ENCODE assay signal across 25 cellular contexts in the genomic region with DNA sequence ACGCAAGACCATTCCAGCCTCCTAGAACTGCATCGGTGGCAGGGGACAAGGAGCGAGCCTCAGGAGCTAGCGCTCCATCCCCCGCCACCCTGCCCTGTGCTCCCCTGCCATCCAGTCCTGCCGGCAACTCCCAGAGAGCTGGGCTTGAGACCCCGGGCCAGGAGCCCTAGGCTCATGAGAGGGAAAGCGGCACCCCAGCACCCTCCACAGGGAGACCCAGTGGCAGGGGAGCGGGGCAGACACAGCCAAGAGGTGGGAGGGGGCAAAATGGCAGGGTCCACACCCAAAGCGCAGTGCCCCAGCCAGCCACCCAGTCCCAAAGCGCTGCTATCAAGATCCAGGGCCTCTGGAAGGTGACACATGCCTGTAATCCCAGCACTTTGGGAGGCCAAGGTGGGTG.
"Had no signal": no experiment of that assay in that cellular context is flagged by ENCODE, and none has a peak within 500 bp of the region (broad histone marks: within the 10 kb centered on the region; RNA-seq: fewer than 3 reads in every experiment).

No MANE protein-coding gene starts in this region.

- ATAC-seq: activated CD8-positive, alpha-beta memory T cell treated with anti-CD3 and anti-CD28 coated beads, Interleukin-2, amount 10 ng/mL, durations not matched to agents 7 days and 5 days; activated CD8-positive, alpha-beta T cell treated with anti-CD3 and anti-CD28 coated beads for 36 hours; activated naive CD8-positive, alpha-beta T cell treated with anti-CD3 and anti-CD28 coated beads, Interleukin-2, amount 50 U/mL, for 24 hours; body of pancreas; left lung; SK-N-SH treated with all-trans-retinoic acid at 6 μM for 48 hours; stimulated activated naive CD8-positive, alpha-beta T cell treated with anti-CD3 and anti-CD28 coated beads, Interleukin-15, amount 100 ng/mL, for 72 hours; T-cell had no signal

- DNase-seq: activated CD4-positive, alpha-beta T cell treated with anti-CD3 and anti-CD28 coated beads, Interleukin-2, amount 10 ng/mL, durations not matched to agents 7 days and 5 days; activated CD4-positive, CD25-positive, alpha-beta regulatory T cell treated with anti-CD3 and anti-CD28 coated beads, Interleukin-2, amount 50 U/mL, for 72 hours; activated CD8-positive, alpha-beta memory T cell treated with anti-CD3 and anti-CD28 coated beads, Interleukin-2, amount 10 ng/mL, durations not matched to agents 7 days and 5 days; activated CD8-positive, alpha-beta T cell treated with anti-CD3 and anti-CD28 coated beads for 36 hours; activated effector memory CD4-positive, alpha-beta T cell treated with anti-CD3 and anti-CD28 coated beads, Interleukin-2, amount 50 U/mL, for 16 hours; activated naive CD4-positive, alpha-beta T cell treated with anti-CD3 and anti-CD28 coated beads, Interleukin-2, amount 10 ng/mL, durations not matched to agents 7 days and 5 days; activated naive CD8-positive, alpha-beta T cell treated with anti-CD3 and anti-CD28 coated beads, Interleukin-2, amount 50 U/mL, for 24 hours; activated T-cell treated with anti-CD3 and anti-CD28 coated beads for 4 hours; body of pancreas; effector CD4-positive, alpha-beta T cell; kidney glomerular epithelial cell; left lung; nucleus accumbens; retina; sigmoid colon; stimulated activated CD4-positive, alpha-beta T cell treated with anti-CD3 and anti-CD28 coated beads, Interleukin-12 subunit alpha, Interleukin-12 subunit beta, amount 100 ng/mL, for 4 hours; stimulated activated CD4-positive, alpha-beta T cell treated with anti-CD3 and anti-CD28 coated beads, Interleukin-4, amount 100 ng/mL, for 4 hours; stimulated activated naive CD8-positive, alpha-beta T cell treated with anti-CD3 and anti-CD28 coated beads, Interleukin-15, amount 100 ng/mL, for 72 hours; T-cell; WERI-Rb-1 had no signal

- H3K9me3 ChIP-seq: body of pancreas, left lung, sigmoid colon had no signal

- H3K27me3 Mint-ChIP-seq: activated CD4-positive, alpha-beta T cell treated with anti-CD3 and anti-CD28 coated beads, Interleukin-2, amount 10 ng/mL, durations not matched to agents 7 days and 5 days; activated CD8-positive, alpha-beta memory T cell treated with anti-CD3 and anti-CD28 coated beads, Interleukin-2, amount 10 ng/mL, durations not matched to agents 7 days and 5 days; activated CD8-positive, alpha-beta T cell treated with anti-CD3 and anti-CD28 coated beads for 36 hours; activated naive CD4-positive, alpha-beta T cell treated with anti-CD3 and anti-CD28 coated beads, Interleukin-2, amount 10 ng/mL, durations not matched to agents 7 days and 5 days; activated naive CD8-positive, alpha-beta T cell treated with anti-CD3 and anti-CD28 coated beads, Interleukin-2, amount 50 U/mL, for 24 hours; stimulated activated naive CD8-positive, alpha-beta T cell treated with anti-CD3 and anti-CD28 coated beads, Interleukin-15, amount 100 ng/mL, for 72 hours; T-cell; type B pancreatic cell had no signal

- H3K27me3 ChIP-seq: body of pancreas, left lung, sigmoid colon had no signal

- H3K4me3 ChIP-seq: body of pancreas, left lung, sigmoid colon had no signal

- H3K27ac Mint-ChIP-seq: activated CD4-positive, alpha-beta T cell treated with anti-CD3 and anti-CD28 coated beads, Interleukin-2, amount 10 ng/mL, durations not matched to agents 7 days and 5 days; activated CD8-positive, alpha-beta memory T cell treated with anti-CD3 and anti-CD28 coated beads, Interleukin-2, amount 10 ng/mL, durations not matched to agents 7 days and 5 days; activated CD8-positive, alpha-beta T cell treated with anti-CD3 and anti-CD28 coated beads for 36 hours; activated naive CD4-positive, alpha-beta T cell treated with anti-CD3 and anti-CD28 coated beads, Interleukin-2, amount 10 ng/mL, durations not matched to agents 7 days and 5 days; activated naive CD8-positive, alpha-beta T cell treated with anti-CD3 and anti-CD28 coated beads, Interleukin-2, amount 50 U/mL, for 24 hours; T-cell; T-helper 2 cell treated with Interferon-gamma antibody and Interleukin-4, amounts not matched to agents 5 μg/mL and 100 μg/mL, for 36 hours had no signal

- H3K4me1 ChIP-seq: body of pancreas, left lung, sigmoid colon had no signal

- H3K4me1 Mint-ChIP-seq: activated CD4-positive, alpha-beta T cell treated with anti-CD3 and anti-CD28 coated beads, Interleukin-2, amount 10 ng/mL, durations not matched to agents 7 days and 5 days; activated CD8-positive, alpha-beta memory T cell treated with anti-CD3 and anti-CD28 coated beads, Interleukin-2, amount 10 ng/mL, durations not matched to agents 7 days and 5 days; activated naive CD4-positive, alpha-beta T cell treated with anti-CD3 and anti-CD28 coated beads, Interleukin-2, amount 10 ng/mL, durations not matched to agents 7 days and 5 days; activated naive CD8-positive, alpha-beta T cell treated with anti-CD3 and anti-CD28 coated beads, Interleukin-2, amount 50 U/mL, for 24 hours; stimulated activated naive CD8-positive, alpha-beta T cell treated with anti-CD3 and anti-CD28 coated beads, Interleukin-15, amount 100 ng/mL, for 72 hours had no signal

- H3K27ac ChIP-seq: body of pancreas, left lung, sigmoid colon, WERI-Rb-1 had no signal

- H3K4me3 Mint-ChIP-seq: activated CD4-positive, alpha-beta T cell treated with anti-CD3 and anti-CD28 coated beads, Interleukin-2, amount 10 ng/mL, durations not matched to agents 7 days and 5 days; activated CD8-positive, alpha-beta memory T cell treated with anti-CD3 and anti-CD28 coated beads, Interleukin-2, amount 10 ng/mL, durations not matched to agents 7 days and 5 days; activated CD8-positive, alpha-beta T cell treated with anti-CD3 and anti-CD28 coated beads for 36 hours; activated naive CD4-positive, alpha-beta T cell treated with anti-CD3 and anti-CD28 coated beads, Interleukin-2, amount 10 ng/mL, durations not matched to agents 7 days and 5 days; activated naive CD8-positive, alpha-beta T cell treated with anti-CD3 and anti-CD28 coated beads, Interleukin-2, amount 50 U/mL, for 24 hours; mesothelial cell of epicardium; nephron; stimulated activated naive CD8-positive, alpha-beta T cell treated with anti-CD3 and anti-CD28 coated beads, Interleukin-15, amount 100 ng/mL, for 72 hours; T-cell; T-helper 2 cell treated with Interferon-gamma antibody and Interleukin-4, amounts not matched to agents 5 μg/mL and 100 μg/mL, for 36 hours; type B pancreatic cell had no signal

- H3K9me3 Mint-ChIP-seq: activated CD4-positive, alpha-beta T cell treated with anti-CD3 and anti-CD28 coated beads, Interleukin-2, amount 10 ng/mL, durations not matched to agents 7 days and 5 days; activated CD8-positive, alpha-beta T cell treated with anti-CD3 and anti-CD28 coated beads for 36 hours; activated naive CD4-positive, alpha-beta T cell treated with anti-CD3 and anti-CD28 coated beads, Interleukin-2, amount 10 ng/mL, durations not matched to agents 7 days and 5 days; activated naive CD8-positive, alpha-beta T cell treated with anti-CD3 and anti-CD28 coated beads, Interleukin-2, amount 50 U/mL, for 24 hours; mesothelial cell of epicardium; nephron; stimulated activated naive CD8-positive, alpha-beta T cell treated with anti-CD3 and anti-CD28 coated beads, Interleukin-15, amount 100 ng/mL, for 72 hours; T-cell; T-helper 2 cell treated with Interferon-gamma antibody and Interleukin-4, amounts not matched to agents 5 μg/mL and 100 μg/mL, for 36 hours; type B pancreatic cell had no signal
